In the genomic region with DNA sequence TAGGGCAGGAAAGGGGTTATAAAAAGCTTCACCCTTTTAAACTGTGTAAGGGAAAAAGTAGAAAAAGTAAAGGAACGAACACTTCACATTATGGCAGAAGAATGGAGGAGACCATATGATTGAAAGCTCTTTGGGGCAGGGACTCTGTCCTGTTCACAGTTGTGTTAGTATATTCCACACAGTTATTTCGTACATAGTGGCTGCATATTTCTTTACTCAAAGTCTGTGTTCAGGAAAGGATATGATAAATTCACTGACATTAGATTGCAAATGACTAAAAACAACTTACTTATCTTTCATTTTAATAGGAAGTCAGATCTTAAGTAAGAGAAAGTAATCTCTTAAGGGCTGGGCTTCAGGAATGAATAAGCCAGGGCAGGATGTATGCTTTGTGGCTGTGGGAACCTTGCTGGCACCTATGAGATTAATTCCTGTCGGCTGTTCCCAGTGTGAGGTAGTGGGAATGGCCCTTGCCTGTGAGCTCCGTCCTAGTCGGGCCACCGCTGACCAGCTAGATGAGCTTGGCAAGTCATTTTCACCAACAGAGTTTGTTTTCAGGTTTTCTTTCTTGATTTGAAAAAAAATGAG, we compare ENCODE assay signal across 22 cellular contexts. TPM values are rescaled to one million over a fixed set of nuclear protein-coding genes. Genes with fewer than 3 reads are reported as not detected.
DNase-seq lines count a peak whose midpoint lies in the region; ATAC-seq and TF ChIP-seq lines count a peak whose summit lies in the region.
"Had no signal": no experiment of that assay in that cellular context is flagged by ENCODE, and none has a peak within 500 bp of the region (broad histone marks: within the 10 kb centered on the region; RNA-seq: fewer than 3 reads in every experiment).

No MANE protein-coding gene starts in this region.

- no peak overlapping the region for H2BK5ac ChIP-seq in trophoblast cell (ENCODE audit: low read depth, low read length, poor library complexity)

- H3K4me3 ChIP-seq in colonic mucosa (no peak overlapping the region), mucosa of descending colon (no peak overlapping the region), trophoblast cell (ENCODE audit: low read depth, low read length) (no peak overlapping the region)
- H3K4me3 ChIP-seq: psoas muscle, upper lobe of left lung had no signal

- H3K4me2 ChIP-seq in trophoblast cell (ENCODE audit: low read length), result no peak overlapping the region

- intact Hi-C loops in colonic mucosa (cut with DNase I) (no loop called here), mucosa of descending colon (cut with DNase I, micrococcal nuclease) (no loop called here)

- no peaks in the 10 kb centered on the region for H3K36me3 ChIP-seq in colonic mucosa
- H3K36me3 ChIP-seq in mucosa of descending colon (ENCODE audit: low read depth), result no peaks in the 10 kb centered on the region
- H3K36me3 ChIP-seq in trophoblast cell (ENCODE audit: control insufficient read depth in 1 of 2, insufficient read depth in 2 of 2, low read length in 2 of 2), result no peaks in the 10 kb centered on the region
- H3K36me3 ChIP-seq: upper lobe of left lung had no signal

- no peak overlapping the region for H3K18ac ChIP-seq in trophoblast cell (ENCODE audit: low read length)

- no peaks in the 10 kb centered on the region for H3K79me2 ChIP-seq in trophoblast cell (ENCODE audit: control insufficient read depth, insufficient read depth, low read length, poor library complexity)

- H3K27me3 ChIP-seq in colonic mucosa (no peaks in the 10 kb centered on the region), trophoblast cell (ENCODE audit: insufficient read depth, low read length) (no peaks in the 10 kb centered on the region)
- H3K27me3 ChIP-seq: upper lobe of left lung had no signal

- H3K14ac ChIP-seq in trophoblast cell (ENCODE audit: low read length), result no peak overlapping the region

- no peak overlapping the region for H2AFZ ChIP-seq in trophoblast cell (ENCODE audit: insufficient read depth, low read length, poor library complexity)

- no peaks in the 10 kb centered on the region for H3K79me1 ChIP-seq in trophoblast cell (ENCODE audit: low read length)

- no CpG with 5 or more reads among the region's 6 CpGs for WGBS in trophoblast cell (ENCODE audit: extremely low coverage, insufficient coverage, insufficient read length)

- no peaks in the 10 kb centered on the region for H3K9me3 ChIP-seq in colonic mucosa
- no peaks in the 10 kb centered on the region for H3K9me3 ChIP-seq in mucosa of descending colon
- H3K9me3 ChIP-seq in trophoblast cell (ENCODE audit: insufficient read depth, low read depth, low read length), result no peaks in the 10 kb centered on the region
- H3K9me3 ChIP-seq: psoas muscle, upper lobe of left lung had no signal

- no peak overlapping the region for H2BK120ac ChIP-seq in trophoblast cell (ENCODE audit: insufficient read depth, low read length, poor library complexity)

- H4K8ac ChIP-seq in trophoblast cell (ENCODE audit: low read depth, low read length), result no peak overlapping the region

- H3K23ac ChIP-seq in trophoblast cell (ENCODE audit: low read length), result no peak overlapping the region

- H4K91ac ChIP-seq in trophoblast cell (ENCODE audit: low read depth, low read length), result no peak overlapping the region

- H4K12ac ChIP-seq in trophoblast cell (ENCODE audit: low read depth, low read length), result no peak overlapping the region

- no peak overlapping the region for H2BK12ac ChIP-seq in trophoblast cell (ENCODE audit: low read length)

- H3K9ac ChIP-seq in colonic mucosa (ENCODE audit: low read depth in 2 of 2, low read length in 2 of 2) (peak overlapping the region in 1 of 2 donors; percentile 19), trophoblast cell (ENCODE audit: low read length) (no peak overlapping the region)

- H3K4ac ChIP-seq in trophoblast cell (ENCODE audit: low read depth, low read length), result no peak overlapping the region

- H3K4me1 ChIP-seq in colonic mucosa, result peaks cover 9% of the 10 kb centered on the region
- peaks cover 8% of the 10 kb centered on the region for H3K4me1 ChIP-seq in mucosa of descending colon (ENCODE audit: low read depth)
- H3K4me1 ChIP-seq in trophoblast cell (ENCODE audit: control insufficient read depth in 1 of 2, insufficient read depth in 2 of 2, low read length in 2 of 2), result no peaks in the 10 kb centered on the region

- DNase-seq in Daoy (ENCODE audit: low read depth) (peak; percentile 82), NCI-H226 (peak; percentile 16), colonic mucosa (no peak), mucosa of descending colon (no peak), trophoblast cell (no peak), epidermal melanocyte (ENCODE audit: insufficient read length, low spot score) (no peak)
- DNase-seq in activated effector memory CD4-positive, alpha-beta T cell treated with anti-CD3 and anti-CD28 coated beads, Interleukin-2, amount 50 U/mL, for 16 hours, result no peak
- DNase-seq: CD8-positive, alpha-beta memory T cell; DMS79 treated with DMSO at 0.1 percent for 48 hours; H7; NCI-H2029 treated with DMSO at 0.1 percent for 48 hours; NCI-H446 treated with DMSO at 0.1 percent for 48 hours; psoas muscle; RPMI8226; stimulated activated CD4-positive, alpha-beta T cell treated with anti-CD3 and anti-CD28 coated beads, Interleukin-4, amount 100 ng/mL, for 1 hour; stimulated activated naive CD8-positive, alpha-beta T cell treated with anti-CD3 and anti-CD28 coated beads, Interleukin-15, amount 100 ng/mL, for 72 hours; T1000; upper lobe of left lung had no signal

- ATAC-seq in mucosa of descending colon, result peak; percentile 69
- ATAC-seq in HG02678 (IDR thresholded peaks at IDR 0.05; ENCODE audit: unreplicated experiment), result no peak
- ATAC-seq: activated CD4-positive, CD25-positive, alpha-beta regulatory T cell treated with anti-CD3 and anti-CD28 coated beads, Interleukin-2, amount 50 U/mL, for 24 hours; left lobe of liver; psoas muscle; stimulated activated naive CD8-positive, alpha-beta T cell treated with anti-CD3 and anti-CD28 coated beads, Interleukin-15, amount 100 ng/mL, for 72 hours had no signal

- peak overlapping the region; percentile 56 for H3K27ac ChIP-seq in colonic mucosa
- H3K27ac ChIP-seq in trophoblast cell (ENCODE audit: low read depth, low read length), result no peak overlapping the region
- H3K27ac ChIP-seq: psoas muscle, upper lobe of left lung had no signal

- no peak overlapping the region for H2AK5ac ChIP-seq in trophoblast cell (ENCODE audit: low read length)

- no peak for TF ChIP-seq CTCF in colonic mucosa (IDR thresholded peaks at IDR 0.05)
- no peak for TF ChIP-seq CTCF in mucosa of descending colon (IDR thresholded peaks at IDR 0.05)

RNA-seq across cellular contexts. Expression of a gene that starts 11.2 kb away (rescaled TPM):
- total RNA-seq in Daoy (2014; rRNA removed; shearing (Covaris generic)), result 12.3 and 17.5 TPM in 2 replicates
- total RNA-seq in colonic mucosa (10 to 100 TPM; 23.7 to 27.3 TPM), mucosa of descending colon (10 to 100 TPM; 11.1 to 33.5 (median 25.2) TPM)
- 0.42 and 0.46 TPM in 2 replicates for polyA plus RNA-seq in trophoblast cell (2013)
- total RNA-seq: dermis microvascular lymphatic vessel endothelial cell had no signal

Comparison
In these comparisons a context has a peak if more than half of its experiments do, and no peak if none do; other contexts are left out.
1. DNase-seq: peak in Daoy (single experiment) and NCI-H226 (single experiment); none in colonic mucosa (single experiment), mucosa of descending colon (0 of 3), activated effector memory CD4-positive, alpha-beta T cell treated with anti-CD3 and anti-CD28 coated beads, Interleukin-2, amount 50 U/mL, for 16 hours (single experiment), trophoblast cell (0 of 2) and epidermal melanocyte (single experiment).